1 cellular context compared by ENCODE assay signal in genomic region chr7:958221-959200, GRCh38.
TF ChIP-seq lines count a peak whose summit lies in the region.

No MANE protein-coding gene starts in this region.

TF ChIP-seq in H1, 55 proteins besides CTCF, POLR2A, EP300 and RAD21:
- TF ChIP-seq, protein P1, sequence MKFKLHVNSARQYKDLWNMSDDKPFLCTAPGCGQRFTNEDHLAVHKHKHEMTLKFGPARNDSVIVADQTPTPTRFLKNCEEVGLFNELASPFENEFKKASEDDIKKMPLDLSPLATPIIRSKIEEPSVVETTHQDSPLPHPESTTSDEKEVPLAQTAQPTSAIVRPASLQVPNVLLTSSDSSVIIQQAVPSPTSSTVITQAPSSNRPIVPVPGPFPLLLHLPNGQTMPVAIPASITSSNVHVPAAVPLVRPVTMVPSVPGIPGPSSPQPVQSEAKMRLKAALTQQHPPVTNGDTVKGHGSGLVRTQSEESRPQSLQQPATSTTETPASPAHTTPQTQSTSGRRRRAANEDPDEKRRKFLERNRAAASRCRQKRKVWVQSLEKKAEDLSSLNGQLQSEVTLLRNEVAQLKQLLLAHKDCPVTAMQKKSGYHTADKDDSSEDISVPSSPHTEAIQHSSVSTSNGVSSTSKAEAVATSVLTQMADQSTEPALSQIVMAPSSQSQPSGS (IDR thresholded peaks at IDR 0.05; ENCODE audit: low read length) = no peak
- no peak for TF ChIP-seq HDAC2 (IDR thresholded peaks at IDR 0.05; ENCODE audit: borderline replicate concordance in 1 of 2, low read depth in 2 of 2, low read length in 2 of 2)
- TF ChIP-seq EGR1 (IDR thresholded peaks at IDR 0.05; ENCODE audit: borderline replicate concordance, low read depth, low read length) = no peak
- TF ChIP-seq SIRT6 (IDR thresholded peaks at IDR 0.05; ENCODE audit: low read length) = no peak
- no peak for TF ChIP-seq HDAC6 (IDR thresholded peaks at IDR 0.05; ENCODE audit: low read depth, low read length)
- no peak for TF ChIP-seq POU5F1 (IDR thresholded peaks at IDR 0.05; ENCODE audit: low read depth, low read length)
- TF ChIP-seq ZNF274 (IDR thresholded peaks at IDR 0.05; ENCODE audit: borderline replicate concordance, extremely low read depth, low read length) = no peak
- no peak for TF ChIP-seq GABPA (IDR thresholded peaks at IDR 0.05; ENCODE audit: borderline replicate concordance, insufficient read depth, low read length)
- no peak for TF ChIP-seq MAX (IDR thresholded peaks at IDR 0.05)
- no peak for TF ChIP-seq ATF3 (IDR thresholded peaks at IDR 0.05; ENCODE audit: insufficient read depth, low read depth, low read length)
- TF ChIP-seq CHD1 (IDR thresholded peaks at IDR 0.05; ENCODE audit: low read depth, low read length) = no peak
- TF ChIP-seq TCF12 (IDR thresholded peaks at IDR 0.05; ENCODE audit: low read depth, low read length) = no peak
- TF ChIP-seq RXRA (IDR thresholded peaks at IDR 0.05; ENCODE audit: insufficient read depth, low read depth, low read length) = no peak
- no peak for TF ChIP-seq USF2 (IDR thresholded peaks at IDR 0.05; ENCODE audit: low read length)
- TF ChIP-seq BRCA1 (IDR thresholded peaks at IDR 0.05; ENCODE audit: low read depth, low read length) = no peak
- no peak for TF ChIP-seq NRF1 (IDR thresholded peaks at IDR 0.05; ENCODE audit: low read depth, low read length)
- TF ChIP-seq NANOG (IDR thresholded peaks at IDR 0.05; ENCODE audit: insufficient read depth, low read depth, low read length, poor library complexity, severe bottlenecking) = no peak
- no peak for TF ChIP-seq KDM5A (IDR thresholded peaks at IDR 0.05; ENCODE audit: low read length)
